2 cellular contexts compared by ENCODE assay signal in genomic region chr11:89381094-89381493, GRCh38.
A peak's percentile ranks its signal among the peaks of the same experiment; 100 is the strongest.
TF ChIP-seq lines count a peak whose summit lies in the region.

No MANE protein-coding gene starts in this region.

TF ChIP-seq in IMR-90, 13 proteins besides CTCF, POLR2A, EP300 and RAD21 (continued from another document):
- TF ChIP-seq, protein P1, sequence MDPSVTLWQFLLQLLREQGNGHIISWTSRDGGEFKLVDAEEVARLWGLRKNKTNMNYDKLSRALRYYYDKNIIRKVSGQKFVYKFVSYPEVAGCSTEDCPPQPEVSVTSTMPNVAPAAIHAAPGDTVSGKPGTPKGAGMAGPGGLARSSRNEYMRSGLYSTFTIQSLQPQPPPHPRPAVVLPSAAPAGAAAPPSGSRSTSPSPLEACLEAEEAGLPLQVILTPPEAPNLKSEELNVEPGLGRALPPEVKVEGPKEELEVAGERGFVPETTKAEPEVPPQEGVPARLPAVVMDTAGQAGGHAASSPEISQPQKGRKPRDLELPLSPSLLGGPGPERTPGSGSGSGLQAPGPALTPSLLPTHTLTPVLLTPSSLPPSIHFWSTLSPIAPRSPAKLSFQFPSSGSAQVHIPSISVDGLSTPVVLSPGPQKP (IDR thresholded peaks at IDR 0.05; ENCODE audit: borderline replicate concordance, low read depth, low read length): no peak
- TF ChIP-seq MAZ (IDR thresholded peaks at IDR 0.05; ENCODE audit: borderline replicate concordance, low read depth, low read length): no peak
- peak; percentile 73 for TF ChIP-seq RCOR1 (IDR thresholded peaks at IDR 0.05; ENCODE audit: insufficient replicate concordance, low read length)
- peak; percentile 36; the same call in 1 of the 2 replicates for TF ChIP-seq CEBPB (IDR thresholded peaks at IDR 0.05; ENCODE audit: low read depth, low read length)
- TF ChIP-seq MXI1 (IDR thresholded peaks at IDR 0.05; ENCODE audit: borderline replicate concordance, low read depth, low read length): peak; percentile 54; the same call in 1 of the 2 replicates
- TF ChIP-seq MAFK (IDR thresholded peaks at IDR 0.05; ENCODE audit: low read depth, low read length): 0 out of 2 replicates have a peak, but pooled peaks have one; percentile 32
- no peak for TF ChIP-seq RFX5 (IDR thresholded peaks at IDR 0.05; ENCODE audit: low read depth, low read length)
- peak; percentile 47; the same call in 1 of the 2 replicates for TF ChIP-seq BHLHE40 (IDR thresholded peaks at IDR 0.05; ENCODE audit: low read depth, low read length)
- no peak for TF ChIP-seq CHD1 (IDR thresholded peaks at IDR 0.05; ENCODE audit: low read depth, low read length)
- TF ChIP-seq SMC3 (IDR thresholded peaks at IDR 0.05; ENCODE audit: low read depth, low read length): no peak
- no peak for TF ChIP-seq USF2 (IDR thresholded peaks at IDR 0.05; ENCODE audit: low read depth, low read length)

TF ChIP-seq in endothelial cell of umbilical vein, 7 proteins besides CTCF, POLR2A, EP300 and RAD21 (continued from another document):
- TF ChIP-seq MAX (IDR thresholded peaks at IDR 0.05; ENCODE audit: insufficient read depth, insufficient read length) (peak; percentile 38), FOS (IDR thresholded peaks at IDR 0.05; ENCODE audit: borderline replicate concordance, insufficient read depth, low read length) (peak; percentile 88), JUN (IDR thresholded peaks at IDR 0.05; ENCODE audit: borderline replicate concordance, insufficient read depth, insufficient read length, low read depth) (peak; percentile 91), POLR2AphosphoS5 (IDR thresholded peaks at IDR 0.05; ENCODE audit: insufficient read depth, low read depth, low read length) (peak; percentile 66)
